In genomic region chr17:80675451-80676095, GRCh38 we compare ENCODE assay signal across 1 cellular context.
TF ChIP-seq lines count a peak whose summit lies in the region.

No MANE protein-coding gene starts in this region.

TF ChIP-seq in IMR-90, 13 proteins besides CTCF, POLR2A, EP300 and RAD21 (continued from another document):
- TF ChIP-seq MAFK (IDR thresholded peaks at IDR 0.05; ENCODE audit: low read depth, low read length) (no peak), CEBPB (IDR thresholded peaks at IDR 0.05; ENCODE audit: low read depth, low read length) (peak; percentile 60), BHLHE40 (IDR thresholded peaks at IDR 0.05; ENCODE audit: low read depth, low read length) (no peak)
